In genomic region chr11:61361686-61362541, GRCh38 we compare ENCODE assay signal across 8 cellular contexts. TPM values are rescaled to one million over a fixed set of nuclear protein-coding genes. Genes with fewer than 3 reads are reported as not detected.
DNase-seq lines count a peak whose midpoint lies in the region; ATAC-seq, FAIRE-seq and TF ChIP-seq lines count a peak whose summit lies in the region.

TSS of gene CYB561A3 (minus strand) at chr11:61361882. CDS start at chr11:61356713, 5,169 bp downstream.
TSS of gene TMEM138 (plus strand) at chr11:61362374. CDS start at chr11:61364391, 2,017 bp downstream.

- FAIRE-seq in HepG2 (lab: Jason Lieb, UNC) = peak; percentile 66

- CTCF ChIA-PET in BJ (lab: Yijun Ruan, JAX) = interaction anchor here (1.1 to 7.6 kb wide), 5 partner anchors 12 to 107 kb away, joined by 3 to 60 read pairs (median 13); partner anchors contain the start of genes DDB1, TKFC and TMEM216
- CTCF ChIA-PET in HepG2 (lab: Yijun Ruan, JAX; ENCODE audit: low intra/inter-chr PET ratio, low total read pairs) = no interaction called here

- H3K36me3 ChIP-seq in BJ (ENCODE audit: control insufficient read depth, insufficient read depth, low read length) (peaks cover 4% of the 10 kb centered on the region; the same call in 1 of the 2 replicates), HepG2 (replicated peaks in 1 of 2; ENCODE audit: control insufficient read depth in 1 of 2, insufficient read depth in 2 of 2, low read length in 2 of 2) (peaks cover 5 to 23% of the 10 kb centered on the region in 2 experiments)

- in situ Hi-C loops in HepG2 (cut with HindIII; ENCODE audit: extremely low pct_ligation_motif_present, low pct_unique_long_range_greater_than_20kb) = no loop called here

- peak within 1 kb of the TSS; percentile 32 for H2AFZ ChIP-seq in HepG2 (ENCODE audit: low read length)

- DNase-seq in BJ (ENCODE audit: low read depth) (peak; percentile 73), GM19240 (ENCODE audit: insufficient read length, low spot score) (peak; percentile 83), NCI-H526 treated with DMSO at 0.1 percent for 48 hours (lab: John Stamatoyannopoulos, UW) (peak; percentile 97), dermis blood vessel endothelial cell (peak; percentile 94), HepG2 (ENCODE audit: low spot score) (peak; percentile 89)
- DNase-seq in activated CD4-positive, alpha-beta T cell treated with anti-CD3 and anti-CD28 coated beads, Interleukin-2, amount 50 U/mL, for 24 hours (ENCODE audit: low read depth in 1 of 2, low spot score in 1 of 2) = peak; percentile 77 to 88
- DNase-seq in stimulated activated CD4-positive, alpha-beta T cell treated with anti-CD3 and anti-CD28 coated beads, Interleukin-4, amount 100 ng/mL, for 1 hour = peak; percentile 87

- ATAC-seq in HG03460 (IDR thresholded peaks at IDR 0.05; ENCODE audit: unreplicated experiment) (peak; percentile 81), HepG2 (peak; percentile 96)

- peaks cover 17% of the 10 kb centered on the region for H3K79me2 ChIP-seq in HepG2 (ENCODE audit: insufficient read depth, low read length)

- BruUV-seq in HepG2 (replicated peaks; lab: Mats Ljungman, UMichigan) = TSS peak; percentile 70

- peak within 1 kb of the TSS; percentile 98 for H3K27ac ChIP-seq in HepG2 (ENCODE audit: extremely low read length, insufficient read depth, low read length)

- POLR2A ChIA-PET in BJ (lab: Charles Lee) (interaction anchor here (0.6 to 1.3 kb wide), 3 partner anchors 17 to 356 kb away, joined by 3 to 10 read pairs (median 5); no protein-coding TSS in a partner anchor), HepG2 (lab: Yijun Ruan, JAX) (interaction anchor here (0.8 to 9.9 kb wide), 24 partner anchors 8 to 95 kb away, joined by 3 to 146 read pairs (median 8); partner anchors contain the start of genes CPSF7, DDB1, SDHAF2 and TKFC)

- H3K4me3 ChIP-seq in BJ (ENCODE audit: low read depth, low read length) = peak within 1 kb of the TSS; percentile 77
- H3K4me3 ChIP-seq in HepG2 (replicated peaks in 1 of 3; ENCODE audit: insufficient read depth in 1 of 3, low read depth in 2 of 3, low read length in 3 of 3) = peak within 1 kb of the TSS; percentile 74 to 80 (median 80)

- intact Hi-C loops in HepG2 (cut with micrococcal nuclease; ENCODE audit: unreplicated experiment) = loop anchor here (2.0 kb wide), 1 partner anchor 27 kb away; no protein-coding TSS in a partner anchor

- TF ChIP-seq CTCF in BJ (IDR thresholded peaks at IDR 0.05; ENCODE audit: insufficient read depth, low read depth, low read length) = no peak
- TF ChIP-seq CTCF in HepG2 (CRISPR knock-in tag; IDR thresholded peaks at IDR 0.05) = 0 out of 2 replicates have a peak, but pooled peaks have one; percentile 15

- H3K27me3 ChIP-seq in BJ (ENCODE audit: control insufficient read depth, insufficient read depth, low read length) (no peaks in the 10 kb centered on the region), HepG2 (ENCODE audit: control insufficient read depth in 1 of 2, insufficient read depth in 2 of 2, low read length in 2 of 2) (no peaks in the 10 kb centered on the region; a peak in 1 of 5 replicates)

- no peaks in the 10 kb centered on the region for H4K20me1 ChIP-seq in HepG2 (ENCODE audit: insufficient read depth, low read length)

- TF ChIP-seq RAD21 in HepG2 (CRISPR knock-in tag; IDR thresholded peaks at IDR 0.05) = no peak; the same call in 1 of the 2 replicates

- peak; percentile 87 to 92 for TF ChIP-seq POLR2A in HepG2 (IDR thresholded peaks at IDR 0.05; ENCODE audit: insufficient read depth in 1 of 2, low read depth in 2 of 2, low read length in 2 of 2)

- H3K9ac ChIP-seq in HepG2 (ENCODE audit: insufficient read depth, low read depth, low read length) = peak within 1 kb of the TSS; percentile 98

- H3K4me2 ChIP-seq in HepG2 (ENCODE audit: low read depth, low read length) = peak within 1 kb of the TSS; percentile 81

- 1% methylated on average over 34 of the region's 65 CpGs for WGBS in HepG2 (ENCODE audit: low lambda C conversion rate)

- peaks cover 36% of the 10 kb centered on the region for H3K4me1 ChIP-seq in HepG2 (ENCODE audit: insufficient read depth, low read length)

- H3K9me3 ChIP-seq in HepG2 (ENCODE audit: low read length) = no peaks in the 10 kb centered on the region

- no peak; a peak in 1 of 4 replicates for TF ChIP-seq EP300 in HepG2 (IDR thresholded peaks at IDR 0.05; ENCODE audit: low read depth in 2 of 2, low read length in 2 of 2)
- TF ChIP-seq EP300 in HepG2 (CRISPR knock-in tag; IDR thresholded peaks at IDR 0.05; ENCODE audit: borderline replicate concordance) = no peak

TF ChIP-seq in HepG2, 621 proteins besides CTCF, POLR2A, EP300 and RAD21 (continues in another document):
- peak; percentile 88; the same call in 1 of the 2 replicates for TF ChIP-seq ZNF34 (CRISPR knock-in tag; IDR thresholded peaks at IDR 0.05; ENCODE audit: borderline replicate concordance)
- TF ChIP-seq SUZ12 (IDR thresholded peaks at IDR 0.05; ENCODE audit: low read depth, low read length) = peak; percentile 31; the same call in 1 of the 2 replicates
- TF ChIP-seq MXD4 (CRISPR knock-in tag; IDR thresholded peaks at IDR 0.05) = peak; percentile 71
- TF ChIP-seq STAG1 (CRISPR knock-in tag; IDR thresholded peaks at IDR 0.05) = no peak
- no peak for TF ChIP-seq ZBTB8A (CRISPR knock-in tag; IDR thresholded peaks at IDR 0.05; ENCODE audit: borderline replicate concordance, low read depth)
- TF ChIP-seq TFDP2 (CRISPR knock-in tag; IDR thresholded peaks at IDR 0.05) = peak; percentile 96
- TF ChIP-seq CHCHD3 (CRISPR knock-in tag; IDR thresholded peaks at IDR 0.05) = no peak

RNA-seq across cellular contexts. Expression of gene CYB561A3, which starts in this region (rescaled TPM):
- polyA plus RNA-seq in BJ (2011; rRNA removed) = 32.9 and 91.3 TPM in 2 replicates
- 27.8 and 30.4 TPM in 2 replicates for polyA minus RNA-seq in BJ (2011; rRNA and poly(A)+ RNA removed)
- 58.4 and 75.4 TPM in 2 replicates for total RNA-seq in dermis blood vessel endothelial cell
- total RNA-seq in HepG2 (2016; rRNA removed; fragmentation: Illumina TruSeq; extraction: Trizol) = 11.5 and 14.9 TPM in 2 replicates
- 5.6 and 5.9 TPM in 2 replicates for total RNA-seq in HepG2 (2016; cell fraction: cytosol; rRNA removed; fragmentation: Illumina TruSeq; extraction: Trizol; ENCODE audit: low read depth)
- total RNA-seq in HepG2 (2016; cell fraction: insoluble cytoplasmic fraction; rRNA removed; fragmentation: Illumina TruSeq; extraction: Trizol) = 11.8 and 15.0 TPM in 2 replicates
- 15.7 and 17.1 TPM in 2 replicates for total RNA-seq in HepG2 (2016; cell fraction: membrane; rRNA removed; fragmentation: Illumina TruSeq; extraction: Trizol)
- 11.9 and 12.4 TPM in 2 replicates for total RNA-seq in HepG2 (2016; cell fraction: nucleus; rRNA removed; fragmentation: Illumina TruSeq; extraction: Trizol)
- polyA plus RNA-seq in HepG2 (2011; rRNA removed) = 11.4 and 14.7 TPM in 2 replicates
- 19.7 and 21.5 TPM in 2 replicates for polyA plus RNA-seq in HepG2 (2011; cell fraction: cytosol; rRNA removed)
- 30.1 and 37.5 TPM in 2 replicates for polyA plus RNA-seq in HepG2 (2011; cell fraction: nucleus; rRNA removed)
- 10.9 and 13.2 TPM in 2 replicates for polyA plus RNA-seq in HepG2 (2012)
- polyA plus RNA-seq in HepG2 (2016; cell fraction: cytosol; fragmentation: Illumina TruSeq; extraction: Trizol; ENCODE audit: low read depth) = 4.6 and 6.4 TPM in 2 replicates
- 8.9 and 11.0 TPM in 2 replicates for polyA plus RNA-seq in HepG2 (2016; cell fraction: insoluble cytoplasmic fraction; fragmentation: Illumina TruSeq; extraction: Trizol; ENCODE audit: low read depth)
- polyA plus RNA-seq in HepG2 (2016; cell fraction: membrane; fragmentation: Illumina TruSeq; extraction: Trizol; ENCODE audit: low read depth) = 11.1 and 11.3 TPM in 2 replicates
- polyA plus RNA-seq in HepG2 (2016; cell fraction: nucleus; fragmentation: Illumina TruSeq; extraction: Trizol; ENCODE audit: insufficient read depth, low read depth) = 20.3 and 20.7 TPM in 2 replicates
- 41.4 and 173 TPM in 2 replicates for polyA minus RNA-seq in HepG2 (2011; rRNA and poly(A)+ RNA removed; ENCODE audit: low replicate concordance)
- 4.7 and 8.0 TPM in 2 replicates for polyA minus RNA-seq in HepG2 (2011; cell fraction: cytosol; rRNA and poly(A)+ RNA removed)
- 9.4 and 9.7 TPM in 2 replicates for polyA minus RNA-seq in HepG2 (2011; cell fraction: nucleus; rRNA and poly(A)+ RNA removed)

RNA-seq across cellular contexts. Expression of gene TMEM138, which starts in this region (rescaled TPM):
- polyA plus RNA-seq in BJ (2011; rRNA removed) (55.6 and 73.9 TPM in 2 replicates), HepG2 (2011; rRNA removed) (51.0 and 61.0 TPM in 2 replicates)
- polyA minus RNA-seq in BJ (2011; rRNA and poly(A)+ RNA removed) = 21.2 and 26.3 TPM in 2 replicates
- total RNA-seq in dermis blood vessel endothelial cell (12.6 and 12.8 TPM in 2 replicates), HepG2 (2016; rRNA removed; fragmentation: Illumina TruSeq; extraction: Trizol) (29.7 and 43.5 TPM in 2 replicates)
- 51.3 and 54.5 TPM in 2 replicates for total RNA-seq in HepG2 (2016; cell fraction: cytosol; rRNA removed; fragmentation: Illumina TruSeq; extraction: Trizol; ENCODE audit: low read depth)
- 30.1 and 40.0 TPM in 2 replicates for total RNA-seq in HepG2 (2016; cell fraction: insoluble cytoplasmic fraction; rRNA removed; fragmentation: Illumina TruSeq; extraction: Trizol)
- 36.1 and 36.5 TPM in 2 replicates for total RNA-seq in HepG2 (2016; cell fraction: membrane; rRNA removed; fragmentation: Illumina TruSeq; extraction: Trizol)
- total RNA-seq in HepG2 (2016; cell fraction: nucleus; rRNA removed; fragmentation: Illumina TruSeq; extraction: Trizol) = 41.2 and 47.0 TPM in 2 replicates
- 21.8 and 35.0 TPM in 2 replicates for polyA plus RNA-seq in HepG2 (2011; cell fraction: cytosol; rRNA removed)
- polyA plus RNA-seq in HepG2 (2011; cell fraction: nucleus; rRNA removed) = 63.4 and 76.1 TPM in 2 replicates
- 17.6 and 19.2 TPM in 2 replicates for polyA plus RNA-seq in HepG2 (2012)
- polyA plus RNA-seq in HepG2 (2016; cell fraction: cytosol; fragmentation: Illumina TruSeq; extraction: Trizol; ENCODE audit: low read depth) = 15.5 and 18.0 TPM in 2 replicates
- polyA plus RNA-seq in HepG2 (2016; cell fraction: insoluble cytoplasmic fraction; fragmentation: Illumina TruSeq; extraction: Trizol; ENCODE audit: low read depth) = 42.8 and 45.1 TPM in 2 replicates
- 24.2 and 30.4 TPM in 2 replicates for polyA plus RNA-seq in HepG2 (2016; cell fraction: membrane; fragmentation: Illumina TruSeq; extraction: Trizol; ENCODE audit: low read depth)
- 85.3 and 100 TPM in 2 replicates for polyA plus RNA-seq in HepG2 (2016; cell fraction: nucleus; fragmentation: Illumina TruSeq; extraction: Trizol; ENCODE audit: insufficient read depth, low read depth)
- polyA minus RNA-seq in HepG2 (2011; rRNA and poly(A)+ RNA removed; ENCODE audit: low replicate concordance) = 50.4 and 173 TPM in 2 replicates
- polyA minus RNA-seq in HepG2 (2011; cell fraction: cytosol; rRNA and poly(A)+ RNA removed) = 9.5 and 9.6 TPM in 2 replicates
- 41.6 and 57.1 TPM in 2 replicates for polyA minus RNA-seq in HepG2 (2011; cell fraction: nucleus; rRNA and poly(A)+ RNA removed)

Comparison
In these comparisons a context has a peak if more than half of its experiments do, and no peak if none do; other contexts are left out.
1. Peak in every context shown above with its lines: DNase-seq, ATAC-seq, H3K4me3 ChIP-seq and H3K27ac ChIP-seq.